ENCODE assay signal across 19 cellular contexts in genomic region chr5:78993165-78993564, GRCh38. TPM values are rescaled to one million over a fixed set of nuclear protein-coding genes. Genes with fewer than 3 reads are reported as not detected.
DNase-seq lines count a peak whose midpoint lies in the region; ATAC-seq, FAIRE-seq and TF ChIP-seq lines count a peak whose summit lies in the region.
"Had no signal": no experiment of that assay in that cellular context is flagged by ENCODE, and none has a peak within 500 bp of the region (broad histone marks: within the 10 kb centered on the region; RNA-seq: fewer than 3 reads in every experiment).

No MANE protein-coding gene starts in this region.

- peak overlapping the region; percentile 19 for H3K27ac Mint-ChIP-seq in activated CD4-positive, alpha-beta T cell treated with anti-CD3 and anti-CD28 coated beads, Interleukin-2, amount 10 ng/mL, durations not matched to agents 7 days and 5 days
- peak overlapping the region; percentile 25 for H3K27ac Mint-ChIP-seq in activated T-helper 2 cell treated with anti-CD3 and anti-CD28 coated beads, Interferon-gamma antibody, Interleukin-2, Interleukin-4, amounts not matched to agents 10 μg/mL and 5 μg/mL and 100 μg/mL, durations not matched to agents 14 hours and 24 hours and 36 hours
- H3K27ac Mint-ChIP-seq: HFFc6 had no signal

- peaks cover 1% of the 10 kb centered on the region for H3K36me3 Mint-ChIP-seq in activated CD4-positive, alpha-beta T cell treated with anti-CD3 and anti-CD28 coated beads, Interleukin-2, amount 10 ng/mL, durations not matched to agents 7 days and 5 days (ENCODE audit: low read depth)
- no peaks in the 10 kb centered on the region for H3K36me3 Mint-ChIP-seq in activated T-helper 2 cell treated with anti-CD3 and anti-CD28 coated beads, Interferon-gamma antibody, Interleukin-2, Interleukin-4, amounts not matched to agents 10 μg/mL and 5 μg/mL and 100 μg/mL, durations not matched to agents 14 hours and 24 hours and 36 hours (ENCODE audit: low read depth)

- no peak overlapping the region for H3K4me2 ChIP-seq in mesenchymal stem cell (ENCODE audit: low read length, poor library complexity, severe bottlenecking)
- H3K4me2 ChIP-seq: BLaER1 had no signal

- no peak overlapping the region for H3K9ac ChIP-seq in mesenchymal stem cell (ENCODE audit: low read length)
- H3K9ac ChIP-seq: BLaER1 had no signal

- no peak overlapping the region for H4K91ac ChIP-seq in mesenchymal stem cell (ENCODE audit: low read length)

- H2AK5ac ChIP-seq in mesenchymal stem cell (ENCODE audit: low read length, severe bottlenecking): no peak overlapping the region

- H4K8ac ChIP-seq in mesenchymal stem cell (ENCODE audit: low read length): no peak overlapping the region

- ATAC-seq in stimulated activated naive CD8-positive, alpha-beta T cell treated with anti-CD3 and anti-CD28 coated beads, Interleukin-15, Interleukin-2, amounts not matched to agents 100 U/mL and 50 U/mL, for 24 hours: peak; percentile 88
- ATAC-seq in GM21390 (IDR thresholded peaks at IDR 0.05; ENCODE audit: unreplicated experiment): no peak
- ATAC-seq: K562, PC-3 had no signal

- H2AFZ ChIP-seq in mesenchymal stem cell (ENCODE audit: low read depth, low read length): no peak overlapping the region

- no peak overlapping the region for H3K4me3 Mint-ChIP-seq in activated CD4-positive, alpha-beta T cell treated with anti-CD3 and anti-CD28 coated beads, Interleukin-2, amount 10 ng/mL, durations not matched to agents 7 days and 5 days
- H3K4me3 Mint-ChIP-seq in activated T-helper 2 cell treated with anti-CD3 and anti-CD28 coated beads, Interferon-gamma antibody, Interleukin-2, Interleukin-4, amounts not matched to agents 10 μg/mL and 5 μg/mL and 100 μg/mL, durations not matched to agents 14 hours and 24 hours and 36 hours (ENCODE audit: low read depth): no peak overlapping the region
- H3K4me3 Mint-ChIP-seq: HFFc6 had no signal

- no peak overlapping the region for H2BK12ac ChIP-seq in mesenchymal stem cell (ENCODE audit: low read length in 2 of 2)

- H2BK5ac ChIP-seq in mesenchymal stem cell (ENCODE audit: low read depth, low read length, poor library complexity, severe bottlenecking): no peak overlapping the region

- no peak overlapping the region for H3K27ac ChIP-seq in mesenchymal stem cell (ENCODE audit: low read length, poor library complexity, severe bottlenecking)
- no peak overlapping the region for H3K27ac ChIP-seq in dorsolateral prefrontal cortex
- H3K27ac ChIP-seq: BLaER1, RWPE1 had no signal

- H3K4ac ChIP-seq in mesenchymal stem cell (ENCODE audit: low read depth in 1 of 2, low read length in 2 of 2): no peak overlapping the region

- H3K23ac ChIP-seq in mesenchymal stem cell (ENCODE audit: low read length in 2 of 2): no peak overlapping the region

- peaks cover 3% of the 10 kb centered on the region for H3K9me3 Mint-ChIP-seq in activated CD4-positive, alpha-beta T cell treated with anti-CD3 and anti-CD28 coated beads, Interleukin-2, amount 10 ng/mL, durations not matched to agents 7 days and 5 days
- H3K9me3 Mint-ChIP-seq in activated T-helper 2 cell treated with anti-CD3 and anti-CD28 coated beads, Interferon-gamma antibody, Interleukin-2, Interleukin-4, amounts not matched to agents 10 μg/mL and 5 μg/mL and 100 μg/mL, durations not matched to agents 14 hours and 24 hours and 36 hours: no peaks in the 10 kb centered on the region
- H3K9me3 Mint-ChIP-seq: HFFc6 had no signal

- H3K18ac ChIP-seq in mesenchymal stem cell (ENCODE audit: low read depth in 1 of 2, low read length in 2 of 2): no peak overlapping the region

- H2BK120ac ChIP-seq in mesenchymal stem cell (ENCODE audit: low read depth, low read length): no peak overlapping the region

- intact Hi-C loops in activated T-helper 2 cell treated with anti-CD3 and anti-CD28 coated beads, Interferon-gamma antibody, Interleukin-2, Interleukin-4, amounts not matched to agents 10 μg/mL and 5 μg/mL and 100 μg/mL, durations not matched to agents 14 hours and 24 hours and 36 hours (cut with micrococcal nuclease): loop anchor here (1.0 kb wide), 1 partner anchor 8 kb away; the partner anchor contains the start of gene ARSB
- intact Hi-C loops in dorsolateral prefrontal cortex (cut with DNase I): no loop called here

- no peaks in the 10 kb centered on the region for H3K4me1 ChIP-seq in mesenchymal stem cell (ENCODE audit: control insufficient read depth, insufficient read depth, low read depth, low read length)
- H3K4me1 ChIP-seq: BLaER1 had no signal

- DNase-seq in activated CD4-positive, alpha-beta T cell treated with anti-CD3 and anti-CD28 coated beads, Interleukin-2, amount 10 ng/mL, durations not matched to agents 7 days and 5 days: no peak
- no peak for DNase-seq in activated CD4-positive, alpha-beta T cell treated with anti-CD3 and anti-CD28 coated beads, Interleukin-2, amount 50 U/mL, for 4 hours
- no peak for DNase-seq in GM12891 (ENCODE audit: insufficient read length, low spot score)
- no peak for DNase-seq in activated T-helper 2 cell treated with anti-CD3 and anti-CD28 coated beads, Interferon-gamma antibody, Interleukin-2, Interleukin-4, amounts not matched to agents 10 μg/mL and 5 μg/mL and 100 μg/mL, durations not matched to agents 14 hours and 24 hours and 36 hours (ENCODE audit: low spot score)
- no peak for DNase-seq in stimulated activated naive CD8-positive, alpha-beta T cell treated with anti-CD3 and anti-CD28 coated beads, Interleukin-15, Interleukin-2, amounts not matched to agents 100 U/mL and 50 U/mL, for 24 hours
- DNase-seq in mesenchymal stem cell: no peak
- DNase-seq in dorsolateral prefrontal cortex: no peak
- DNase-seq: GF-D8, HFFc6, NCI-H1092, NCI-H146, NCI-H2081, NCI-H748 treated with DMSO at 0.1 percent for 48 hours, PC-3 had no signal

- no peak overlapping the region for H2BK15ac ChIP-seq in mesenchymal stem cell (ENCODE audit: low read depth, poor library complexity, severe bottlenecking)

- TF ChIP-seq POLR2A in GM12891 (IDR thresholded peaks at IDR 0.05; ENCODE audit: low read depth, low read length): no peak

- peaks cover 13% of the 10 kb centered on the region for H3K27me3 Mint-ChIP-seq in activated CD4-positive, alpha-beta T cell treated with anti-CD3 and anti-CD28 coated beads, Interleukin-2, amount 10 ng/mL, durations not matched to agents 7 days and 5 days
- H3K27me3 Mint-ChIP-seq in activated T-helper 2 cell treated with anti-CD3 and anti-CD28 coated beads, Interferon-gamma antibody, Interleukin-2, Interleukin-4, amounts not matched to agents 10 μg/mL and 5 μg/mL and 100 μg/mL, durations not matched to agents 14 hours and 24 hours and 36 hours (ENCODE audit: low read depth): peaks cover 12% of the 10 kb centered on the region

- POLR2A ChIA-PET in activated CD4-positive, alpha-beta T cell treated with anti-CD3 and anti-CD28 coated beads, Interleukin-2, amount 10 ng/mL, durations not matched to agents 7 days and 5 days (lab: Charles Lee): no interaction called here

- H3K14ac ChIP-seq in mesenchymal stem cell (ENCODE audit: low read length in 2 of 2): no peak overlapping the region

- CTCF ChIA-PET in activated CD4-positive, alpha-beta T cell treated with anti-CD3 and anti-CD28 coated beads, Interleukin-2, amount 10 ng/mL, durations not matched to agents 7 days and 5 days (lab: Charles Lee): no interaction called here

- H3K4me3 ChIP-seq in mesenchymal stem cell (ENCODE audit: insufficient read depth in 1 of 2, low read depth in 1 of 2, low read length in 2 of 2) (no peak overlapping the region), dorsolateral prefrontal cortex (no peak overlapping the region)
- H3K4me3 ChIP-seq: BLaER1, K562 had no signal

- peaks cover 13% of the 10 kb centered on the region for H3K4me1 Mint-ChIP-seq in activated CD4-positive, alpha-beta T cell treated with anti-CD3 and anti-CD28 coated beads, Interleukin-2, amount 10 ng/mL, durations not matched to agents 7 days and 5 days
- H3K4me1 Mint-ChIP-seq in activated T-helper 2 cell treated with anti-CD3 and anti-CD28 coated beads, Interferon-gamma antibody, Interleukin-2, Interleukin-4, amounts not matched to agents 10 μg/mL and 5 μg/mL and 100 μg/mL, durations not matched to agents 14 hours and 24 hours and 36 hours (ENCODE audit: low read depth): peaks cover 18% of the 10 kb centered on the region

- FAIRE-seq in GM12891 (lab: Jason Lieb, UNC): peak; percentile 47
- FAIRE-seq: H54, K562 had no signal

- TF ChIP-seq CTCF in dorsolateral prefrontal cortex (IDR thresholded peaks at IDR 0.05 in 54 of 56, conservative IDR thresholded peaks at IDR 0.05 in 2 of 56; ENCODE audit: low read depth in 1 of 56, partially characterized antibody in 56 of 56): no peak

- H3K9me3 ChIP-seq in mesenchymal stem cell (ENCODE audit: control insufficient read depth, low read length): no peaks in the 10 kb centered on the region
- H3K9me3 ChIP-seq: BLaER1 had no signal

- H3K79me1 ChIP-seq in mesenchymal stem cell (replicated peaks; ENCODE audit: low read length, poor library complexity, severe bottlenecking): no peaks in the 10 kb centered on the region

- H3K27me3 ChIP-seq in mesenchymal stem cell (ENCODE audit: control insufficient read depth in 1 of 2, insufficient read depth in 1 of 2, low read length in 2 of 2) (no peaks in the 10 kb centered on the region), dorsolateral prefrontal cortex (no peaks in the 10 kb centered on the region)
- H3K27me3 ChIP-seq: BLaER1 had no signal

- H3K36me3 ChIP-seq in mesenchymal stem cell (ENCODE audit: control insufficient read depth in 1 of 2, insufficient read depth in 2 of 2, low read depth in 1 of 2, low read length in 2 of 2): no peaks in the 10 kb centered on the region
- H3K36me3 ChIP-seq: BLaER1 had no signal

TF ChIP-seq in GM12891, 5 proteins besides CTCF, POLR2A, EP300 and RAD21:
- TF ChIP-seq TAF1 (IDR thresholded peaks at IDR 0.05; ENCODE audit: low read depth, low read length) (no peak), SPI1 (IDR thresholded peaks at IDR 0.05; ENCODE audit: low read depth, low read length) (peak; percentile 33; the same call in 1 of the 2 replicates), POLR2AphosphoS5 (IDR thresholded peaks at IDR 0.05; ENCODE audit: low read depth, low read length) (no peak)
TF ChIP-seq in GM12891: peak in this region for 1.

RNA-seq across cellular contexts. Expression of gene ARSB, which starts 8.1 kb away (rescaled TPM):
- 10 to 100 TPM; 10.4 to 11.5 TPM for total RNA-seq in activated CD4-positive, alpha-beta T cell treated with anti-CD3 and anti-CD28 coated beads, Interleukin-2, amount 10 ng/mL, durations not matched to agents 7 days and 5 days
- polyA plus RNA-seq in GM12891 (2012; ENCODE audit: low read depth, missing spikeins): 2.2 TPM
- total RNA-seq in activated T-helper 2 cell treated with anti-CD3 and anti-CD28 coated beads, Interferon-gamma antibody, Interleukin-2, Interleukin-4, amounts not matched to agents 10 μg/mL and 5 μg/mL and 100 μg/mL, durations not matched to agents 14 hours and 24 hours and 36 hours: 19.0 and 19.6 TPM in 2 replicates
- polyA plus RNA-seq in mesenchymal stem cell (2013, experiment 1 of 2): 22.6 TPM
- polyA plus RNA-seq in mesenchymal stem cell (2013, experiment 2 of 2): 23.2 TPM
- 10 to 100 TPM in 109 of 120 experiments, 1 to 10 TPM in 11; 8.2 to 18.0 (median 12.7) TPM for total RNA-seq in dorsolateral prefrontal cortex
